7 cellular contexts compared by ENCODE assay signal in genomic region chr9:112334319-112334828, GRCh38. TPM values are rescaled to one million over a fixed set of nuclear protein-coding genes. Genes with fewer than 3 reads are reported as not detected.
DNase-seq lines count a peak whose midpoint lies in the region; ATAC-seq, FAIRE-seq and TF ChIP-seq lines count a peak whose summit lies in the region.

No MANE protein-coding gene starts in this region.

- H3K9me3 ChIP-seq in iPS-15b (ENCODE audit: control insufficient read depth, insufficient read depth, low read length): no peaks in the 10 kb centered on the region

- ATAC-seq in GM18519 (IDR thresholded peaks at IDR 0.05; ENCODE audit: low FRiP score, unreplicated experiment) (no peak), HG03108 (IDR thresholded peaks at IDR 0.05; ENCODE audit: unreplicated experiment) (no peak)

- H3K9ac ChIP-seq in iPS-15b (ENCODE audit: low read depth, low read length): peak overlapping the region; percentile 75

- no peak for TF ChIP-seq POLR2A in GM12892 (IDR thresholded peaks at IDR 0.05; ENCODE audit: low read depth, low read length)

- peak overlapping the region; percentile 92 for H3K27ac Mint-ChIP-seq in activated naive CD4-positive, alpha-beta T cell treated with anti-CD3 and anti-CD28 coated beads, Interleukin-2, amount 10 ng/mL, durations not matched to agents 7 days and 5 days

- H3K27me3 Mint-ChIP-seq in activated naive CD4-positive, alpha-beta T cell treated with anti-CD3 and anti-CD28 coated beads, Interleukin-2, amount 10 ng/mL, durations not matched to agents 7 days and 5 days: peaks cover 8% of the 10 kb centered on the region

- no peaks in the 10 kb centered on the region for H3K36me3 ChIP-seq in iPS-15b (ENCODE audit: control insufficient read depth, insufficient read depth, low read length)

- CTCF ChIA-PET in activated naive CD4-positive, alpha-beta T cell treated with anti-CD3 and anti-CD28 coated beads, Interleukin-2, amount 10 ng/mL, durations not matched to agents 7 days and 5 days (lab: Charles Lee): interaction anchor here (0.8 to 1.4 kb wide), 4 partner anchors 17 to 237 kb away, joined by 3 to 5 read pairs (median 4); no protein-coding TSS in a partner anchor

- peak; percentile 77 for FAIRE-seq in GM12892 (lab: Jason Lieb, UNC)

- no peaks in the 10 kb centered on the region for H3K4me1 ChIP-seq in iPS-15b (ENCODE audit: control insufficient read depth, insufficient read depth, low read length)

- H3K4me1 Mint-ChIP-seq in activated naive CD4-positive, alpha-beta T cell treated with anti-CD3 and anti-CD28 coated beads, Interleukin-2, amount 10 ng/mL, durations not matched to agents 7 days and 5 days: peaks cover 35% of the 10 kb centered on the region

- H3K4me3 ChIP-seq in iPS-15b (ENCODE audit: low read depth, low read length): peak overlapping the region; percentile 66

- H3K9me3 Mint-ChIP-seq in activated naive CD4-positive, alpha-beta T cell treated with anti-CD3 and anti-CD28 coated beads, Interleukin-2, amount 10 ng/mL, durations not matched to agents 7 days and 5 days: no peaks in the 10 kb centered on the region

- H3K27me3 ChIP-seq in iPS-15b (ENCODE audit: control insufficient read depth, insufficient read depth, low read length): no peaks in the 10 kb centered on the region

- H3K4me3 Mint-ChIP-seq in activated naive CD4-positive, alpha-beta T cell treated with anti-CD3 and anti-CD28 coated beads, Interleukin-2, amount 10 ng/mL, durations not matched to agents 7 days and 5 days: peak overlapping the region; percentile 94

- DNase-seq in GM12892 (ENCODE audit: insufficient read length) (no peak), NOMO-1 (lab: John Stamatoyannopoulos, UW; ENCODE audit: unreplicated experiment in 2 of 2) (peak; percentile 3 to 76)
- peak; percentile 69 for DNase-seq in activated naive CD4-positive, alpha-beta T cell treated with anti-CD3 and anti-CD28 coated beads, Interleukin-2, amount 10 ng/mL, durations not matched to agents 7 days and 5 days
- DNase-seq in stimulated activated CD4-positive, alpha-beta T cell treated with anti-CD3 and anti-CD28 coated beads, Interleukin-1b, Interleukin-23, amount 100 ng/mL, for 48 hours: peak; percentile 53

- H3K36me3 Mint-ChIP-seq in activated naive CD4-positive, alpha-beta T cell treated with anti-CD3 and anti-CD28 coated beads, Interleukin-2, amount 10 ng/mL, durations not matched to agents 7 days and 5 days: peaks cover 6% of the 10 kb centered on the region

RNA-seq across cellular contexts. Expression of gene PTBP3, which starts 1.0 kb away (rescaled TPM):
- polyA plus RNA-seq in GM12892 (2012; ENCODE audit: missing spikeins): 35.9 TPM

RNA-seq across cellular contexts. Expression of gene HSDL2, which starts 45.5 kb away (rescaled TPM):
- 40.5 TPM for polyA plus RNA-seq in GM12892 (2012; ENCODE audit: missing spikeins)
